ENCODE assay signal across 21 cellular contexts in the genomic region with DNA sequence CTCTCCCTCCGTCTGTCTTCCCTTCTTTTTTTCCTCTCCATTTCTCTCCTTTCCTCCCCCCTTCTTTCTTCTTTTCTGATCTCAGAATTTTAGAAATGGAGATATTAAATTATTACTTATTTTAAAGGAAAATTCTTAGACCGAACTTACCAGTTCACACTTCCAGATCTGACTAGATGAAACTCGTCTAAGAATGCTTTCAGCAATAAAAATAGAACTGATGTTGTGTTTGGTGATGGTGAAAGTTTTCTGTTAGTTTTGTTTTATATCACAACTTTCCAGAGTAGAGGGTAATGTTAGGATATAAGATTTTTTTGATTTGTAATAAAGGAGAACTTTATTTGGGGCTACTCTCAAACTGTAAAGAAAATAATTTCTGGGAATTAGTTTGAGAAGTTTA. TPM values are rescaled to one million over a fixed set of nuclear protein-coding genes. Genes with fewer than 3 reads are reported as not detected.
DNase-seq lines count a peak whose midpoint lies in the region; ATAC-seq, FAIRE-seq and TF ChIP-seq lines count a peak whose summit lies in the region.
"Had no signal": no experiment of that assay in that cellular context is flagged by ENCODE, and none has a peak within 500 bp of the region (broad histone marks: within the 10 kb centered on the region; RNA-seq: fewer than 3 reads in every experiment).

No MANE protein-coding gene starts in this region.

- ATAC-seq in GM18858 (IDR thresholded peaks at IDR 0.05; ENCODE audit: unreplicated experiment): peak; percentile 81
- ATAC-seq in GM21576 (IDR thresholded peaks at IDR 0.05; ENCODE audit: unreplicated experiment): peak; percentile 61
- peak; percentile 75 for ATAC-seq in HG03432 (IDR thresholded peaks at IDR 0.05; ENCODE audit: unreplicated experiment)
- ATAC-seq: esophagus mucosa, lower lobe of right lung, sciatic nerve, upper lobe of right lung had no signal

- H3K36me3 ChIP-seq in BE2C: peaks cover 18% of the 10 kb centered on the region
- H3K36me3 ChIP-seq: upper lobe of right lung had no signal

- no peaks in the 10 kb centered on the region for H3K9me3 ChIP-seq in BE2C
- H3K9me3 ChIP-seq: HAP-1, lower lobe of right lung, upper lobe of right lung had no signal

- FAIRE-seq in G401.6 (lab: Jason Lieb, UNC): peak; percentile 52
- FAIRE-seq: frontal cortex, keratinocyte, RCC 7860 had no signal

- DNase-seq in BE2C (no peak), nucleus accumbens (lab: John Stamatoyannopoulos, UW) (no peak), HCEC 1CT (no peak)
- no peak for DNase-seq in stimulated activated CD8-positive, alpha-beta memory T cell treated with anti-CD3 and anti-CD28 coated beads, Interleukin-4, amount 100 ng/mL, for 48 hours
- DNase-seq: activated CD4-positive, alpha-beta T cell treated with anti-CD3 and anti-CD28 coated beads, Interleukin-2, amount 10 ng/mL, durations not matched to agents 7 days and 5 days; activated effector memory CD4-positive, alpha-beta T cell treated with Interleukin-2 at 50 U/mL for 16 hours; DMS53; effector memory CD4-positive, alpha-beta T cell; lower lobe of right lung; NCI-H524 treated with DMSO at 0.1 percent for 48 hours; upper lobe of right lung had no signal

- H3K4me3 ChIP-seq in BE2C (ENCODE audit: low read depth, low read length): no peak overlapping the region
- H3K4me3 ChIP-seq: HAP-1, lower lobe of right lung, upper lobe of right lung had no signal

- no peak for TF ChIP-seq CTCF in BE2C (IDR thresholded peaks at IDR 0.05; ENCODE audit: low read depth, low read length)

- no peaks in the 10 kb centered on the region for H3K27me3 ChIP-seq in BE2C
- H3K27me3 ChIP-seq: upper lobe of right lung had no signal

- no peaks in the 10 kb centered on the region; the same call in 1 of the 2 replicates for H3K4me1 ChIP-seq in BE2C
- H3K4me1 ChIP-seq: HAP-1, lower lobe of right lung, upper lobe of right lung had no signal

RNA-seq across cellular contexts. Expression of gene UCHL3, which starts 29.9 kb away (rescaled TPM):
- polyA plus RNA-seq in BE2C (2012; ENCODE audit: insufficient read depth, insufficient read length, low read depth): 27.2 TPM

RNA-seq across cellular contexts. Expression of gene COMMD6, which starts 41.9 kb away (rescaled TPM):
- polyA plus RNA-seq in BE2C (2012; ENCODE audit: insufficient read depth, insufficient read length, low read depth): 104 TPM

RNA-seq across cellular contexts. Expression of gene LMO7, which starts 56.6 kb away (rescaled TPM):
- polyA plus RNA-seq in BE2C (2012; ENCODE audit: insufficient read depth, insufficient read length, low read depth): 9.9 TPM
